ENCODE assay signal across 1 cellular context in the genomic region with DNA sequence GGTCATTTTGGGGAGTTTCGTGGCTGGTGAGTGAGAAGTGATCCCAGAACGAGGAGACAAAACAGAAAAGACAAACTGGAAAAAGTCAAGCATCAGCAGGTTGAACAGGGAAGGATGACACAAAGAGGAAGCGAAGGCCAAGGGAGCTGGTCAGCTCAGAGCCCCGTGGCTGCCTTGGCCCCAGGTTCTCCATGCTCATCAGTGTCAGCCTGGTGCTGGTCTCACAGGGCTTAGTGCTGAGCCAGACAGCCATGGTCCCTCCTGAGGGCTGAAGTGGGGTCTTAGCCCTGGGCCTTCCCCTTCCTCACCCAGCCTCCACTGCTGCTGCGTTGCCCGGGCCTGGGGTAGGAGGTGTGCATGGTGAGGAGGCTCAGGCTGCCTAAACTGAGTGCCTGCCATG.
TF ChIP-seq lines count a peak whose summit lies in the region.

No MANE protein-coding gene starts in this region.

TF ChIP-seq in IMR-90, 13 proteins besides CTCF, POLR2A, EP300 and RAD21:
- TF ChIP-seq RCOR1 (IDR thresholded peaks at IDR 0.05; ENCODE audit: insufficient replicate concordance, low read length) (no peak), NFE2L2 (IDR thresholded peaks at IDR 0.05; ENCODE audit: low read depth, low read length) (no peak), MAFK (IDR thresholded peaks at IDR 0.05; ENCODE audit: low read depth, low read length) (no peak), CHD1 (IDR thresholded peaks at IDR 0.05; ENCODE audit: low read depth, low read length) (no peak), MXI1 (IDR thresholded peaks at IDR 0.05; ENCODE audit: borderline replicate concordance, low read depth, low read length) (no peak), FOS (IDR thresholded peaks at IDR 0.05; ENCODE audit: low read depth, low read length) (no peak), CEBPB (IDR thresholded peaks at IDR 0.05; ENCODE audit: low read depth, low read length) (no peak), MAZ (IDR thresholded peaks at IDR 0.05; ENCODE audit: borderline replicate concordance, low read depth, low read length) (no peak), BHLHE40 (IDR thresholded peaks at IDR 0.05; ENCODE audit: low read depth, low read length) (no peak), SMC3 (IDR thresholded peaks at IDR 0.05; ENCODE audit: low read depth, low read length) (no peak), RFX5 (IDR thresholded peaks at IDR 0.05; ENCODE audit: low read depth, low read length) (no peak)
- TF ChIP-seq, protein P1, sequence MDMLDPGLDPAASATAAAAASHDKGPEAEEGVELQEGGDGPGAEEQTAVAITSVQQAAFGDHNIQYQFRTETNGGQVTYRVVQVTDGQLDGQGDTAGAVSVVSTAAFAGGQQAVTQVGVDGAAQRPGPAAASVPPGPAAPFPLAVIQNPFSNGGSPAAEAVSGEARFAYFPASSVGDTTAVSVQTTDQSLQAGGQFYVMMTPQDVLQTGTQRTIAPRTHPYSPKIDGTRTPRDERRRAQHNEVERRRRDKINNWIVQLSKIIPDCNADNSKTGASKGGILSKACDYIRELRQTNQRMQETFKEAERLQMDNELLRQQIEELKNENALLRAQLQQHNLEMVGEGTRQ (IDR thresholded peaks at IDR 0.05; ENCODE audit: low read depth, low read length) = no peak
- TF ChIP-seq, protein P2, sequence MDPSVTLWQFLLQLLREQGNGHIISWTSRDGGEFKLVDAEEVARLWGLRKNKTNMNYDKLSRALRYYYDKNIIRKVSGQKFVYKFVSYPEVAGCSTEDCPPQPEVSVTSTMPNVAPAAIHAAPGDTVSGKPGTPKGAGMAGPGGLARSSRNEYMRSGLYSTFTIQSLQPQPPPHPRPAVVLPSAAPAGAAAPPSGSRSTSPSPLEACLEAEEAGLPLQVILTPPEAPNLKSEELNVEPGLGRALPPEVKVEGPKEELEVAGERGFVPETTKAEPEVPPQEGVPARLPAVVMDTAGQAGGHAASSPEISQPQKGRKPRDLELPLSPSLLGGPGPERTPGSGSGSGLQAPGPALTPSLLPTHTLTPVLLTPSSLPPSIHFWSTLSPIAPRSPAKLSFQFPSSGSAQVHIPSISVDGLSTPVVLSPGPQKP (IDR thresholded peaks at IDR 0.05; ENCODE audit: borderline replicate concordance, low read depth, low read length) = no peak
